Comparison of ENCODE assay signal across 9 cellular contexts in genomic region chr22:24772493-24773220, GRCh38. TPM values are rescaled to one million over a fixed set of nuclear protein-coding genes. Genes with fewer than 3 reads are reported as not detected.
DNase-seq lines count a peak whose midpoint lies in the region; ATAC-seq, FAIRE-seq and TF ChIP-seq lines count a peak whose summit lies in the region.
"Had no signal": no experiment of that assay in that cellular context is flagged by ENCODE, and none has a peak within 500 bp of the region (broad histone marks: within the 10 kb centered on the region; RNA-seq: fewer than 3 reads in every experiment).

No MANE protein-coding gene starts in this region.

- SMC1A ChIA-PET in GM12878 (lab: Charles Lee; ENCODE audit: uncharacterized antibody, unreplicated experiment): no interaction called here

- no peak overlapping the region for H3K9ac ChIP-seq in GM12878 (ENCODE audit: control insufficient read depth, insufficient read depth, low read length)
- no peak overlapping the region for H3K9ac ChIP-seq in HepG2 (ENCODE audit: insufficient read depth, low read depth, low read length)

- BruUV-seq in GM12878 (replicated peaks; lab: Mats Ljungman, UMichigan) (no TSS peak), HepG2 (replicated peaks; lab: Mats Ljungman, UMichigan) (no TSS peak)

- no peak overlapping the region for H3K4me3 Mint-ChIP-seq in activated CD8-positive, alpha-beta T cell treated with anti-CD3 and anti-CD28 coated beads, Interleukin-2, amount 10 ng/mL, durations not matched to agents 7 days and 5 days

- peaks cover 18% of the 10 kb centered on the region for H3K27me3 Mint-ChIP-seq in activated CD8-positive, alpha-beta T cell treated with anti-CD3 and anti-CD28 coated beads, Interleukin-2, amount 10 ng/mL, durations not matched to agents 7 days and 5 days (ENCODE audit: low read depth)

- POLR2A ChIA-PET in GM12878 (lab: Charles Lee) (no interaction called here), HepG2 (lab: Yijun Ruan, JAX) (no interaction called here)
- POLR2A ChIA-PET in activated CD8-positive, alpha-beta T cell treated with anti-CD3 and anti-CD28 coated beads, Interleukin-2, amount 10 ng/mL, durations not matched to agents 7 days and 5 days (lab: Charles Lee): no interaction called here

- H3K4me1 Mint-ChIP-seq in activated CD8-positive, alpha-beta T cell treated with anti-CD3 and anti-CD28 coated beads, Interleukin-2, amount 10 ng/mL, durations not matched to agents 7 days and 5 days (ENCODE audit: low read depth): peaks cover 9% of the 10 kb centered on the region

- ATAC-seq in GM12878 (no peak), HepG2 (peak; percentile 87), HG02981 (IDR thresholded peaks at IDR 0.05; ENCODE audit: unreplicated experiment) (no peak), GM18502 (IDR thresholded peaks at IDR 0.05; ENCODE audit: poor library complexity, unreplicated experiment) (no peak), HG03571 (IDR thresholded peaks at IDR 0.05; ENCODE audit: unreplicated experiment) (no peak)
- ATAC-seq in activated CD8-positive, alpha-beta T cell treated with anti-CD3 and anti-CD28 coated beads, Interleukin-2, amount 10 ng/mL, durations not matched to agents 7 days and 5 days: no peak

- WGBS in GM12878 (ENCODE audit: insufficient coverage, insufficient replicate concordance, low lambda C conversion rate, missing lambda C conversion rate): 11% methylated on average over 7 of the region's 7 CpGs
- WGBS in HepG2 (ENCODE audit: low lambda C conversion rate): 11% methylated on average over 6 of the region's 7 CpGs

- RAD21 ChIA-PET in GM12878 (lab: Charles Lee; ENCODE audit: unreplicated experiment): interaction anchor here (1.1 kb wide), 1 partner anchor 13 kb away, joined by 3 read pairs; no protein-coding TSS in a partner anchor

- in situ Hi-C loops in GM12878 (cut with MboI) (no loop called here), HepG2 (cut with HindIII; ENCODE audit: extremely low pct_ligation_motif_present, low pct_unique_long_range_greater_than_20kb) (loop anchor here (5.0 to 25.0 kb wide), 3 partner anchors 75 to 265 kb away; no protein-coding TSS in a partner anchor)

- no peak overlapping the region for H3K27ac Mint-ChIP-seq in activated CD8-positive, alpha-beta T cell treated with anti-CD3 and anti-CD28 coated beads, Interleukin-2, amount 10 ng/mL, durations not matched to agents 7 days and 5 days

- no peaks in the 10 kb centered on the region for H3K79me2 ChIP-seq in GM12878 (ENCODE audit: control insufficient read depth, insufficient read depth, low read length)
- no peaks in the 10 kb centered on the region for H3K79me2 ChIP-seq in HepG2 (ENCODE audit: insufficient read depth, low read length)

- intact Hi-C loops in GM12878 (cut with micrococcal nuclease; ENCODE audit: unreplicated experiment) (no loop called here), HepG2 (cut with micrococcal nuclease; ENCODE audit: unreplicated experiment) (no loop called here)

- no peaks in the 10 kb centered on the region for H3K9me3 Mint-ChIP-seq in activated CD8-positive, alpha-beta T cell treated with anti-CD3 and anti-CD28 coated beads, Interleukin-2, amount 10 ng/mL, durations not matched to agents 7 days and 5 days (ENCODE audit: insufficient read depth)

- FAIRE-seq in GM12878 (lab: Jason Lieb, UNC) (no peak), HepG2 (lab: Jason Lieb, UNC) (peak; percentile 73)

- TF ChIP-seq RAD21 in GM12878 (IDR thresholded peaks at IDR 0.05; ENCODE audit: insufficient read depth, low read depth, low read length): no peak
- peak; percentile 46; the same call in 1 of the 2 replicates for TF ChIP-seq RAD21 in HepG2 (CRISPR knock-in tag; IDR thresholded peaks at IDR 0.05)

- H3K9me3 ChIP-seq in GM12878 (replicated peaks; ENCODE audit: control insufficient read depth, insufficient read depth, low read length) (no peaks in the 10 kb centered on the region), HepG2 (ENCODE audit: low read length) (no peaks in the 10 kb centered on the region)
- H3K9me3 ChIP-seq: neutrophil had no signal

- CTCF ChIA-PET in GM12878 (lab: Yijun Ruan, JAX) (interaction anchor here (1.1 to 1.2 kb wide), 2 partner anchors 14 to 31 kb away, joined by 3 to 4 read pairs; no protein-coding TSS in a partner anchor), HepG2 (lab: Yijun Ruan, JAX; ENCODE audit: low intra/inter-chr PET ratio, low total read pairs) (no interaction called here)
- CTCF ChIA-PET in activated CD8-positive, alpha-beta T cell treated with anti-CD3 and anti-CD28 coated beads, Interleukin-2, amount 10 ng/mL, durations not matched to agents 7 days and 5 days (lab: Charles Lee): interaction anchor here (1.0 to 1.6 kb wide), 3 partner anchors 14 to 78 kb away, joined by 4 to 7 read pairs (median 5); no protein-coding TSS in a partner anchor

- TF ChIP-seq EP300 in GM12878 (IDR thresholded peaks at IDR 0.05; ENCODE audit: borderline replicate concordance in 1 of 2, control insufficient read depth in 1 of 2, low read depth in 2 of 2, low read length in 2 of 2): no peak
- no peak for TF ChIP-seq EP300 in HepG2 (IDR thresholded peaks at IDR 0.05; ENCODE audit: low read depth in 2 of 2, low read length in 2 of 2)
- no peak for TF ChIP-seq EP300 in HepG2 (CRISPR knock-in tag; IDR thresholded peaks at IDR 0.05; ENCODE audit: borderline replicate concordance)

- H3K27me3 ChIP-seq in GM12878 (replicated peaks in 1 of 2; ENCODE audit: control insufficient read depth in 2 of 2, insufficient read depth in 2 of 2, low read length in 1 of 2): no peaks in the 10 kb centered on the region; a peak in 1 of 4 replicates
- H3K27me3 ChIP-seq in HepG2 (ENCODE audit: control insufficient read depth in 1 of 2, insufficient read depth in 2 of 2, low read length in 2 of 2): peaks cover 0 to 21% of the 10 kb centered on the region in 2 experiments; a peak in 4 of 5 replicates

- H3K4me3 ChIP-seq in GM12878 (no peak overlapping the region), HepG2 (replicated peaks in 1 of 3; ENCODE audit: insufficient read depth in 1 of 3, low read depth in 2 of 3, low read length in 3 of 3) (no peak overlapping the region)

- no peaks in the 10 kb centered on the region for H3K4me1 ChIP-seq in GM12878 (ENCODE audit: control insufficient read depth, insufficient read depth, low read length)
- H3K4me1 ChIP-seq in HepG2 (ENCODE audit: insufficient read depth, low read length): no peaks in the 10 kb centered on the region

- TF ChIP-seq CTCF in C4-2B (conservative IDR thresholded peaks at IDR 0.05): peak; percentile 85
- peak; percentile 32 to 44 (median 37); a peak in 4 of 6 replicates for TF ChIP-seq CTCF in GM12878 (IDR thresholded peaks at IDR 0.05 in 2 of 3, conservative IDR thresholded peaks at IDR 0.05 in 1 of 3; ENCODE audit: control insufficient read depth in 2 of 3, extremely low read depth in 1 of 3, insufficient read depth in 1 of 3, low read depth in 3 of 3, low read length in 3 of 3)
- peak; percentile 63 for TF ChIP-seq CTCF in HepG2 (CRISPR knock-in tag; IDR thresholded peaks at IDR 0.05)

- no peaks in the 10 kb centered on the region for H4K20me1 ChIP-seq in GM12878 (ENCODE audit: control insufficient read depth, insufficient read depth)
- no peaks in the 10 kb centered on the region for H4K20me1 ChIP-seq in HepG2 (ENCODE audit: insufficient read depth, low read length)

- DNase-seq in HuH-7.5 (ENCODE audit: low spot score) (peak; percentile 52), GM12878 (ENCODE audit: low read depth, low spot score) (no peak), HepG2 (ENCODE audit: low spot score) (peak; percentile 61)
- DNase-seq in activated CD8-positive, alpha-beta T cell treated with anti-CD3 and anti-CD28 coated beads, Interleukin-2, amount 10 ng/mL, durations not matched to agents 7 days and 5 days: no peak

- no peak overlapping the region for H3K4me2 ChIP-seq in GM12878 (ENCODE audit: control insufficient read depth, insufficient read depth)
- H3K4me2 ChIP-seq in HepG2 (ENCODE audit: low read depth, low read length): no peak overlapping the region

- no peaks in the 10 kb centered on the region for H3K36me3 Mint-ChIP-seq in activated CD8-positive, alpha-beta T cell treated with anti-CD3 and anti-CD28 coated beads, Interleukin-2, amount 10 ng/mL, durations not matched to agents 7 days and 5 days (ENCODE audit: low read depth)

- H3K36me3 ChIP-seq in GM12878 (ENCODE audit: control insufficient read depth in 2 of 2, insufficient read depth in 2 of 2, low read length in 1 of 2) (no peaks in the 10 kb centered on the region), HepG2 (replicated peaks in 1 of 2; ENCODE audit: control insufficient read depth in 1 of 2, insufficient read depth in 2 of 2, low read length in 2 of 2) (no peaks in the 10 kb centered on the region)
- H3K36me3 ChIP-seq: neutrophil had no signal

- H3K27ac ChIP-seq in C4-2B (no peak overlapping the region), GM12878 (ENCODE audit: control insufficient read depth, insufficient read depth) (no peak overlapping the region), HepG2 (ENCODE audit: extremely low read length, insufficient read depth, low read length) (no peak overlapping the region)
- H3K27ac ChIP-seq: neutrophil had no signal

- H2AFZ ChIP-seq in GM12878 (ENCODE audit: control insufficient read depth, low read depth, low read length): no peak overlapping the region
- no peak overlapping the region for H2AFZ ChIP-seq in HepG2 (ENCODE audit: low read length)

- TF ChIP-seq POLR2A in GM12878 (IDR thresholded peaks at IDR 0.05; ENCODE audit: low read depth, low read length): no peak
- no peak for TF ChIP-seq POLR2A in HepG2 (IDR thresholded peaks at IDR 0.05; ENCODE audit: insufficient read depth in 1 of 2, low read depth in 2 of 2, low read length in 2 of 2)

RNA-seq across cellular contexts. Expression of gene PIWIL3, which starts 1.9 kb away (rescaled TPM):
- not detected in 2 replicates for total RNA-seq in GM12878 (2013; cell fraction: nucleolus; rRNA removed)
- total RNA-seq in GM12878 (2014; rRNA removed) (not detected in 2 replicates), GM12878 (2014; rRNA removed; fragmentation: Illumina TruSeq; extraction: Trizol) (0.04 TPM in 1 of 2 replicates, not detected in the other), GM12878 (2021) (not detected in 2 replicates), HepG2 (2016; rRNA removed; fragmentation: Illumina TruSeq; extraction: Trizol) (0.08 TPM in 1 of 2 replicates, not detected in the other)
- polyA plus RNA-seq in GM12878 (2011; ENCODE audit: low read depth): not detected
- polyA plus RNA-seq in GM12878 (2011; rRNA removed) (not detected in 2 replicates), GM12878 (2014; fragmentation: Illumina TruSeq; extraction: Trizol) (not detected in 2 replicates), GM12878 (2014; fragmentation: Nextera tagmentation; extraction: Ambion mirVana) (not detected), GM12878 (2014; rRNA removed) (not detected in 2 replicates), GM12878 (2016; fragmentation: Nextera tagmentation; extraction: Ambion mirVana) (not detected), HepG2 (2011; rRNA removed) (not detected in 2 replicates)
- not detected in 2 replicates for polyA plus RNA-seq in GM12878 (2011; cell fraction: cytosol; rRNA removed)
- polyA plus RNA-seq in GM12878 (2011; cell fraction: nucleus; rRNA removed): not detected in 2 replicates
- polyA plus RNA-seq in GM12878 (2012): 0.03 TPM in 1 of 2 replicates, not detected in the other
- not detected in 2 replicates for polyA minus RNA-seq in GM12878 (2011; rRNA and poly(A)+ RNA removed)
- polyA minus RNA-seq in GM12878 (2011; cell fraction: cytosol; rRNA and poly(A)+ RNA removed): not detected in 2 replicates
- polyA minus RNA-seq in GM12878 (2011; cell fraction: nucleus; rRNA and poly(A)+ RNA removed): not detected in 2 replicates
- total RNA-seq in HepG2 (2016; cell fraction: cytosol; rRNA removed; fragmentation: Illumina TruSeq; extraction: Trizol; ENCODE audit: low read depth): not detected in 2 replicates
- not detected in 2 replicates for total RNA-seq in HepG2 (2016; cell fraction: insoluble cytoplasmic fraction; rRNA removed; fragmentation: Illumina TruSeq; extraction: Trizol)
- not detected in 2 replicates for total RNA-seq in HepG2 (2016; cell fraction: membrane; rRNA removed; fragmentation: Illumina TruSeq; extraction: Trizol)
- total RNA-seq in HepG2 (2016; cell fraction: nucleus; rRNA removed; fragmentation: Illumina TruSeq; extraction: Trizol): not detected in 2 replicates
- polyA plus RNA-seq in HepG2 (2011; cell fraction: cytosol; rRNA removed): not detected in 2 replicates
- polyA plus RNA-seq in HepG2 (2011; cell fraction: nucleus; rRNA removed): not detected in 2 replicates
- not detected in 2 replicates for polyA plus RNA-seq in HepG2 (2012)
- polyA plus RNA-seq in HepG2 (2016; cell fraction: cytosol; fragmentation: Illumina TruSeq; extraction: Trizol; ENCODE audit: low read depth): not detected in 2 replicates
- not detected in 2 replicates for polyA plus RNA-seq in HepG2 (2016; cell fraction: insoluble cytoplasmic fraction; fragmentation: Illumina TruSeq; extraction: Trizol; ENCODE audit: low read depth)
- not detected in 2 replicates for polyA plus RNA-seq in HepG2 (2016; cell fraction: membrane; fragmentation: Illumina TruSeq; extraction: Trizol; ENCODE audit: low read depth)
- polyA plus RNA-seq in HepG2 (2016; cell fraction: nucleus; fragmentation: Illumina TruSeq; extraction: Trizol; ENCODE audit: insufficient read depth, low read depth): not detected in 2 replicates
- polyA minus RNA-seq in HepG2 (2011; rRNA and poly(A)+ RNA removed; ENCODE audit: low replicate concordance): 0.23 TPM in 1 of 2 replicates, not detected in the other
- polyA minus RNA-seq in HepG2 (2011; cell fraction: cytosol; rRNA and poly(A)+ RNA removed): not detected in 2 replicates
- polyA minus RNA-seq in HepG2 (2011; cell fraction: nucleus; rRNA and poly(A)+ RNA removed): not detected in 2 replicates
- not detected for total RNA-seq in activated CD8-positive, alpha-beta T cell treated with anti-CD3 and anti-CD28 coated beads, Interleukin-2, amount 10 ng/mL, durations not matched to agents 7 days and 5 days

RNA-seq across cellular contexts. Expression of gene SGSM1, which starts 33.4 kb away (rescaled TPM):
- not detected in 2 replicates for total RNA-seq in GM12878 (2013; cell fraction: nucleolus; rRNA removed)
- total RNA-seq in GM12878 (2014; rRNA removed) (not detected in 2 replicates), GM12878 (2014; rRNA removed; fragmentation: Illumina TruSeq; extraction: Trizol) (not detected in 2 replicates), GM12878 (2021) (not detected in 2 replicates), HepG2 (2016; rRNA removed; fragmentation: Illumina TruSeq; extraction: Trizol) (not detected in 2 replicates)
- not detected for polyA plus RNA-seq in GM12878 (2011; ENCODE audit: low read depth)
- polyA plus RNA-seq in GM12878 (2011; rRNA removed) (not detected in 2 replicates), GM12878 (2014; fragmentation: Illumina TruSeq; extraction: Trizol) (not detected in 2 replicates), GM12878 (2014; fragmentation: Nextera tagmentation; extraction: Ambion mirVana) (not detected), GM12878 (2014; rRNA removed) (not detected in 2 replicates), GM12878 (2016; fragmentation: Nextera tagmentation; extraction: Ambion mirVana) (not detected), HepG2 (2011; rRNA removed) (0.07 and 0.09 TPM in 2 replicates)
- polyA plus RNA-seq in GM12878 (2011; cell fraction: cytosol; rRNA removed): not detected in 2 replicates
- polyA plus RNA-seq in GM12878 (2011; cell fraction: nucleus; rRNA removed): not detected in 2 replicates
- not detected in 2 replicates for polyA plus RNA-seq in GM12878 (2012)
- polyA minus RNA-seq in GM12878 (2011; rRNA and poly(A)+ RNA removed): not detected in 2 replicates
- not detected in 2 replicates for polyA minus RNA-seq in GM12878 (2011; cell fraction: cytosol; rRNA and poly(A)+ RNA removed)
- not detected in 2 replicates for polyA minus RNA-seq in GM12878 (2011; cell fraction: nucleus; rRNA and poly(A)+ RNA removed)
- total RNA-seq in HepG2 (2016; cell fraction: cytosol; rRNA removed; fragmentation: Illumina TruSeq; extraction: Trizol; ENCODE audit: low read depth): not detected in 2 replicates
- not detected in 2 replicates for total RNA-seq in HepG2 (2016; cell fraction: insoluble cytoplasmic fraction; rRNA removed; fragmentation: Illumina TruSeq; extraction: Trizol)
- total RNA-seq in HepG2 (2016; cell fraction: membrane; rRNA removed; fragmentation: Illumina TruSeq; extraction: Trizol): not detected in 2 replicates
- total RNA-seq in HepG2 (2016; cell fraction: nucleus; rRNA removed; fragmentation: Illumina TruSeq; extraction: Trizol): not detected in 2 replicates
- polyA plus RNA-seq in HepG2 (2011; cell fraction: cytosol; rRNA removed): 0.05 and 0.07 TPM in 2 replicates
- polyA plus RNA-seq in HepG2 (2011; cell fraction: nucleus; rRNA removed): 0.06 and 0.16 TPM in 2 replicates
- 0.04 and 0.08 TPM in 2 replicates for polyA plus RNA-seq in HepG2 (2012)
- polyA plus RNA-seq in HepG2 (2016; cell fraction: cytosol; fragmentation: Illumina TruSeq; extraction: Trizol; ENCODE audit: low read depth): not detected in 2 replicates
- not detected in 2 replicates for polyA plus RNA-seq in HepG2 (2016; cell fraction: insoluble cytoplasmic fraction; fragmentation: Illumina TruSeq; extraction: Trizol; ENCODE audit: low read depth)
- polyA plus RNA-seq in HepG2 (2016; cell fraction: membrane; fragmentation: Illumina TruSeq; extraction: Trizol; ENCODE audit: low read depth): not detected in 2 replicates
- not detected in 2 replicates for polyA plus RNA-seq in HepG2 (2016; cell fraction: nucleus; fragmentation: Illumina TruSeq; extraction: Trizol; ENCODE audit: insufficient read depth, low read depth)
- polyA minus RNA-seq in HepG2 (2011; rRNA and poly(A)+ RNA removed; ENCODE audit: low replicate concordance): 0.16 and 0.21 TPM in 2 replicates
- not detected in 2 replicates for polyA minus RNA-seq in HepG2 (2011; cell fraction: cytosol; rRNA and poly(A)+ RNA removed)
- polyA minus RNA-seq in HepG2 (2011; cell fraction: nucleus; rRNA and poly(A)+ RNA removed): 0.25 and 0.26 TPM in 2 replicates
- not detected for total RNA-seq in activated CD8-positive, alpha-beta T cell treated with anti-CD3 and anti-CD28 coated beads, Interleukin-2, amount 10 ng/mL, durations not matched to agents 7 days and 5 days

Comparison
In these comparisons a context has a peak if more than half of its experiments do, and no peak if none do; other contexts are left out.
1. DNase-seq: peak in HuH-7.5 (single experiment) and HepG2 (single experiment); none in GM12878 (single experiment) and activated CD8-positive, alpha-beta T cell treated with anti-CD3 and anti-CD28 coated beads, Interleukin-2, amount 10 ng/mL, durations not matched to agents 7 days and 5 days (single experiment).
2. Peak in every context shown above with its lines, with median percentiles within 50 percentile points of each other: CTCF ChIP-seq.